ENCODE assay signal across 10 cellular contexts in genomic region chr1:205144751-205145150, GRCh38. TPM values are rescaled to one million over a fixed set of nuclear protein-coding genes. Genes with fewer than 3 reads are reported as not detected.
A peak's percentile ranks its signal among the peaks of the same experiment; 100 is the strongest.
DNase-seq lines count a peak whose midpoint lies in the region; ATAC-seq and TF ChIP-seq lines count a peak whose summit lies in the region.
"Had no signal": no experiment of that assay in that cellular context is flagged by ENCODE, and none has a peak within 500 bp of the region (broad histone marks: within the 10 kb centered on the region; RNA-seq: fewer than 3 reads in every experiment).

No MANE protein-coding gene starts in this region.

- CTCF ChIA-PET in BJ (lab: Yijun Ruan, JAX) (interaction anchor here (0.9 to 7.1 kb wide), 6 partner anchors 10 to 348 kb away, joined by 3 to 52 read pairs (median 4); no protein-coding TSS in a partner anchor), PC-3 (lab: Charles Lee) (no interaction called here)

- H3K27me3 Mint-ChIP-seq in endodermal cell (ENCODE audit: insufficient read depth) (no peaks in the 10 kb centered on the region), nephron (ENCODE audit: low read depth) (no peaks in the 10 kb centered on the region), CD14-positive monocyte (ENCODE audit: low read depth in 3 of 3) (peaks cover 0 to 2% (median 1%) of the 10 kb centered on the region in 3 donors), T-helper 17 cell (no peaks in the 10 kb centered on the region)

- peak; percentile 39 for DNase-seq in BJ (ENCODE audit: low read depth)
- DNase-seq in PC-3 = peak; percentile 19
- DNase-seq in endodermal cell = no peak
- no peak for DNase-seq in CD14-positive monocyte (ENCODE audit: low spot score)
- no peak for DNase-seq in NCI-H1092 treated with DMSO at 0.1 percent for 48 hours (lab: John Stamatoyannopoulos, UW)
- no peak for DNase-seq in stimulated activated CD4-positive, alpha-beta T cell treated with anti-CD3 and anti-CD28 coated beads, Interleukin-1b, Interleukin-23, amount 100 ng/mL, for 48 hours
- DNase-seq in T-helper 17 cell = no peak
- DNase-seq: Kasumi-1, NCI-H510A had no signal

- intact Hi-C loops in PC-3 (cut with micrococcal nuclease) = loop anchor here (5.0 to 10.0 kb wide), 2 partner anchors 113 to 150 kb away; no protein-coding TSS in a partner anchor
- intact Hi-C loops in CD14-positive monocyte (cut with micrococcal nuclease) = loop anchor here (10.0 kb wide), 1 partner anchor 160 kb away; no protein-coding TSS in a partner anchor

- no peak for ATAC-seq in PC-3
- no peak for ATAC-seq in T-helper 17 cell

- no peaks in the 10 kb centered on the region for H3K79me2 ChIP-seq in PC-3 (ENCODE audit: low read length)

- no TSS peak for BruUV-seq in PC-3 (replicated peaks; lab: Mats Ljungman, UMichigan)

- H3F3A ChIP-seq in PC-3 (ENCODE audit: low read length, unreplicated experiment) = no peaks in the 10 kb centered on the region

- H3K4me3 Mint-ChIP-seq in endodermal cell = no peak overlapping the region
- H3K4me3 Mint-ChIP-seq in nephron = no peak overlapping the region
- no peak overlapping the region for H3K4me3 Mint-ChIP-seq in CD14-positive monocyte
- H3K4me3 Mint-ChIP-seq in T-helper 17 cell = no peak overlapping the region

- no peak overlapping the region for H3K27ac Mint-ChIP-seq in endodermal cell
- peak overlapping the region; percentile 88 to 89 (median 88) for H3K27ac Mint-ChIP-seq in nephron
- H3K27ac Mint-ChIP-seq in CD14-positive monocyte = no peak overlapping the region
- no peak overlapping the region for H3K27ac Mint-ChIP-seq in T-helper 17 cell

- TF ChIP-seq CTCF in BJ (IDR thresholded peaks at IDR 0.05; ENCODE audit: insufficient read depth, low read depth, low read length) = no peak
- TF ChIP-seq CTCF in PC-3 (conservative IDR thresholded peaks at IDR 0.05; ENCODE audit: low read depth, low read length) = no peak
- TF ChIP-seq CTCF in endodermal cell (conservative IDR thresholded peaks at IDR 0.05) = no peak
- no peak for TF ChIP-seq CTCF in nephron (IDR thresholded peaks at IDR 0.05; ENCODE audit: unreplicated experiment in 3 of 3)
- no peak for TF ChIP-seq CTCF in CD14-positive monocyte (IDR thresholded peaks at IDR 0.05)

- H3K9me3 ChIP-seq in PC-3 (ENCODE audit: low read length) (no peaks in the 10 kb centered on the region), endodermal cell (ENCODE audit: control insufficient read depth, low read length) (no peaks in the 10 kb centered on the region), T-helper 17 cell (ENCODE audit: control insufficient read depth, low read length, poor library complexity, severe bottlenecking) (no peaks in the 10 kb centered on the region)

- peaks cover 2% of the 10 kb centered on the region; the same call in 1 of the 2 replicates for H3K36me3 ChIP-seq in BJ (ENCODE audit: control insufficient read depth, insufficient read depth, low read length)
- peaks cover 12% of the 10 kb centered on the region for H3K36me3 ChIP-seq in PC-3 (ENCODE audit: low read depth, low read length)
- H3K36me3 ChIP-seq in endodermal cell (ENCODE audit: control insufficient read depth, insufficient read depth, low read length) = peaks cover 9% of the 10 kb centered on the region

- H3K9ac ChIP-seq in PC-3 (ENCODE audit: low read length) (no peak overlapping the region), endodermal cell (ENCODE audit: extremely low read depth, low read length, poor library complexity, severe bottlenecking) (no peak overlapping the region)

- H3K4me3 ChIP-seq in BJ (ENCODE audit: low read depth, low read length) = no peak overlapping the region
- no peak overlapping the region for H3K4me3 ChIP-seq in PC-3 (ENCODE audit: low read length)
- H3K4me3 ChIP-seq in endodermal cell (ENCODE audit: low read length) = no peak overlapping the region

- H3K27me3 ChIP-seq in BJ (ENCODE audit: control insufficient read depth, insufficient read depth, low read length) (no peaks in the 10 kb centered on the region), PC-3 (ENCODE audit: low read length) (no peaks in the 10 kb centered on the region), endodermal cell (ENCODE audit: control insufficient read depth, insufficient read depth, low read length, poor library complexity, severe bottlenecking) (no peaks in the 10 kb centered on the region)

- H3K36me3 Mint-ChIP-seq in endodermal cell (ENCODE audit: low read depth) (peaks cover 24% of the 10 kb centered on the region), nephron (ENCODE audit: low read depth) (peaks cover 31% of the 10 kb centered on the region), CD14-positive monocyte (peaks cover 40 to 51% of the 10 kb centered on the region in 2 donors), T-helper 17 cell (ENCODE audit: low read depth) (peaks cover 9% of the 10 kb centered on the region)

- H3K9me3 Mint-ChIP-seq in endodermal cell = peaks cover 3% of the 10 kb centered on the region
- no peaks in the 10 kb centered on the region for H3K9me3 Mint-ChIP-seq in nephron
- H3K9me3 Mint-ChIP-seq in CD14-positive monocyte = no peaks in the 10 kb centered on the region

- H3K27ac ChIP-seq in PC-3 (ENCODE audit: low read length) (no peak overlapping the region), endodermal cell (ENCODE audit: low read depth, low read length) (peak overlapping the region; percentile 18)

- H3K4me2 ChIP-seq in PC-3 (ENCODE audit: low read length) = no peak overlapping the region

- H3K4me1 Mint-ChIP-seq in endodermal cell (no peaks in the 10 kb centered on the region), nephron (peaks cover 13% of the 10 kb centered on the region), CD14-positive monocyte (peaks cover 5% of the 10 kb centered on the region), T-helper 17 cell (peaks cover 5% of the 10 kb centered on the region)

- no peaks in the 10 kb centered on the region for H4K20me1 ChIP-seq in PC-3 (ENCODE audit: low read length)

- H2AFZ ChIP-seq in PC-3 (ENCODE audit: low read length) = no peak overlapping the region

- peaks cover 10% of the 10 kb centered on the region for H3K4me1 ChIP-seq in PC-3 (ENCODE audit: insufficient read depth, low read length)
- no peaks in the 10 kb centered on the region for H3K4me1 ChIP-seq in endodermal cell (ENCODE audit: control insufficient read depth, insufficient read depth, low read length)

- POLR2A ChIA-PET in BJ (lab: Charles Lee) = no interaction called here
- POLR2A ChIA-PET in PC-3 (lab: Charles Lee; ENCODE audit: unreplicated experiment) = no interaction called here

- WGBS in endodermal cell (ENCODE audit: insufficient coverage in 1 of 2, insufficient read length in 1 of 2), 2 experiments = 71% methylated on average over 1 of the region's 1 CpG; no CpG with 5 or more reads in 1 of the 2 experiments

- H3K9me2 ChIP-seq in PC-3 (replicated peaks; ENCODE audit: low read length) = no peaks in the 10 kb centered on the region

RNA-seq across cellular contexts. Expression of gene RBBP5, which starts 23.0 kb away (rescaled TPM):
- 6.4 and 10.8 TPM in 2 replicates for polyA plus RNA-seq in BJ (2011; rRNA removed)
- 7.9 and 8.8 TPM in 2 replicates for polyA minus RNA-seq in BJ (2011; rRNA and poly(A)+ RNA removed)
- 39.5 and 41.7 TPM in 2 replicates for total RNA-seq in PC-3 (2014; rRNA removed)
- total RNA-seq in endodermal cell = 10 to 100 TPM; 17.8 to 23.6 TPM
- polyA plus RNA-seq in endodermal cell (2013, experiment 1 of 2) = 17.2 TPM
- 16.8 TPM for polyA plus RNA-seq in endodermal cell (2013, experiment 2 of 2)
- 10 to 100 TPM in 1 of 2 donors, 1 to 10 TPM in 1; 8.1 to 10.2 TPM for polyA plus RNA-seq in CD14-positive monocyte
- 10 to 100 TPM; 13.3 to 15.3 TPM for total RNA-seq in T-helper 17 cell

Comparison
In these comparisons a context has a peak if more than half of its experiments do, and no peak if none do; other contexts are left out.
1. DNase-seq: peak in BJ (single experiment) and PC-3 (single experiment); none in endodermal cell (single experiment), CD14-positive monocyte (single experiment), NCI-H1092 treated with DMSO at 0.1 percent for 48 hours (single experiment), stimulated activated CD4-positive, alpha-beta T cell treated with anti-CD3 and anti-CD28 coated beads, Interleukin-1b, Interleukin-23, amount 100 ng/mL, for 48 hours (single experiment) and T-helper 17 cell (0 of 3).
2. H3K27ac Mint-ChIP-seq: peak in nephron (3 of 3); none in endodermal cell (single experiment), CD14-positive monocyte (0 of 7) and T-helper 17 cell (single experiment).